Comparison of ENCODE assay signal across 27 cellular contexts in the genomic region with DNA sequence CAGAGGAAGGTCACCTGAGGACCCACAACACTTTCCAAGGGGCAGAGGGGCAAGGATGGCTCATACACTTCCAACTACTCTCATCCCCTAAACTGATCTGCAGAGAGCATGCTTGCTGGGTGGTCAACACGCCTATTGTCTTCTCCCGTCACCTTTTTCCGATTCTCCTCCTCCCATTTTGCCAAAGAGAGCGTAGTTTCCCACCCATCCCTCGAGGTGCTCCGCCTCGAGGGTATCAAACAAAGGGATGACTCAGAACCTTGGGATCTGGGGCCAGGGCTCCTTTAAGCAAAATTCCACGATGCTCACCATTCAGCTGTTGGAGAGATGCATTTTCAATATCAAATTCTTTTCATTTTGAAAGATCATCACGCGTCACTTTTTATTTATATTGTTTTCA.
DNase-seq lines count a peak whose midpoint lies in the region; ATAC-seq and TF ChIP-seq lines count a peak whose summit lies in the region.
"Had no signal": no experiment of that assay in that cellular context is flagged by ENCODE, and none has a peak within 500 bp of the region (broad histone marks: within the 10 kb centered on the region; RNA-seq: fewer than 3 reads in every experiment).

No MANE protein-coding gene starts in this region.

- H4K20me1 ChIP-seq in HCT116 (ENCODE audit: insufficient read depth) = no peaks in the 10 kb centered on the region

- H3K27ac ChIP-seq in HCT116 (ENCODE audit: low read depth, low read length) (no peak overlapping the region), RWPE1 (no peak overlapping the region)
- H3K27ac ChIP-seq: body of pancreas, gastroesophageal sphincter, skin epidermis, thoracic aorta, WERI-Rb-1 had no signal

- H3K4me2 ChIP-seq in HCT116 (ENCODE audit: low read length) = peak overlapping the region; percentile 22; the same call in 1 of the 2 replicates

- no peaks in the 10 kb centered on the region for H3K9me3 ChIP-seq in HCT116 (ENCODE audit: control insufficient read depth in 1 of 2, insufficient read depth in 1 of 2, low read depth in 1 of 2, low read length in 2 of 2)
- H3K9me3 ChIP-seq: body of pancreas, mucosa of descending colon, thoracic aorta had no signal

- no peak for TF ChIP-seq POLR2A in HCT116 (IDR thresholded peaks at IDR 0.05; ENCODE audit: borderline replicate concordance, extremely low read depth, insufficient read depth, insufficient read length)

- 0 out of 2 replicates have a peak, but pooled peaks cover 5% of the 10 kb centered on the region for H3K27me3 ChIP-seq in HCT116 (ENCODE audit: insufficient read depth, low read length)
- H3K27me3 ChIP-seq: body of pancreas, gastroesophageal sphincter, MG63 had no signal

- no peak overlapping the region for H2AFZ ChIP-seq in HCT116 (ENCODE audit: low read depth, low read length, poor library complexity, severe bottlenecking)

- intact Hi-C loops in HCT116 (cut with micrococcal nuclease) = loop anchor here (10.0 kb wide), 1 partner anchor 628 kb away; no protein-coding TSS in a partner anchor

- no peak overlapping the region for H3K9ac ChIP-seq in HCT116 (ENCODE audit: low read length)

- no peaks in the 10 kb centered on the region for H3K9me2 ChIP-seq in HCT116 (ENCODE audit: insufficient read depth)

- no peaks in the 10 kb centered on the region for H3K79me2 ChIP-seq in HCT116 (ENCODE audit: insufficient read depth, low read length)

- H3K4me3 ChIP-seq in HCT116 (replicated peaks in 1 of 2; ENCODE audit: low read depth in 1 of 2, low read length in 2 of 2) = no peak overlapping the region
- H3K4me3 ChIP-seq: body of pancreas, gastroesophageal sphincter, K562, MG63, mucosa of descending colon, skin epidermis, thoracic aorta had no signal

- H3K36me3 ChIP-seq in HCT116 (ENCODE audit: control insufficient read depth in 1 of 2, insufficient read depth in 2 of 2, low read length in 2 of 2) = no peaks in the 10 kb centered on the region
- H3K36me3 ChIP-seq: gastroesophageal sphincter, MG63, thoracic aorta, WERI-Rb-1 had no signal

- no peak for TF ChIP-seq RAD21 in HCT116 (IDR thresholded peaks at IDR 0.05; ENCODE audit: low read depth)

- TF ChIP-seq CTCF in HCT116 (IDR thresholded peaks at IDR 0.05 in 2 of 3, conservative IDR thresholded peaks at IDR 0.05 in 1 of 3; ENCODE audit: borderline replicate concordance in 1 of 3, insufficient read depth in 1 of 3, low read depth in 2 of 3, low read length in 2 of 3) (no peak), RWPE1 (conservative IDR thresholded peaks at IDR 0.05; ENCODE audit: low read depth) (no peak)

- RAD21 ChIA-PET in HCT116 (lab: Charles Lee; ENCODE audit: low non-redundant PET in 1 of 2, low total read pairs in 2 of 2, uncharacterized antibody in 2 of 2, unreplicated experiment in 2 of 2) = no interaction called here

- DNase-seq in COLO829 (ENCODE audit: low spot score) (peak; percentile 27), HCT116 (ENCODE audit: low read depth, low spot score) (no peak), RWPE1 (ENCODE audit: low spot score) (peak; percentile 72), iPS-NIHi11 (ENCODE audit: low spot score) (peak; percentile 70), NCI-H524 (lab: John Stamatoyannopoulos, UW) (no peak)
- DNase-seq in activated naive CD4-positive, alpha-beta T cell treated with Interleukin-2 at 50 U/mL for 16 hours = no peak
- no peak for DNase-seq in stimulated activated CD4-positive, alpha-beta T cell treated with anti-CD3 and anti-CD28 coated beads, Interleukin-1b, Interleukin-23, amount 100 ng/mL, for 48 hours
- DNase-seq: activated CD4-positive, alpha-beta T cell treated with anti-CD3 and anti-CD28 coated beads, Interleukin-2, amount 10 ng/mL, durations not matched to agents 24 days and 14 days; activated T-cell treated with anti-CD3 and anti-CD28 coated beads, Interleukin-2, amount 50 U/mL, for 4 hours; AML-193; body of pancreas; CD4-positive, alpha-beta T cell; hippocampal formation; MG63; mucosa of descending colon; NCI-H2029 treated with DMSO at 0.1 percent for 48 hours; NCI-H82; OCI-M1; Right ventricle myocardium superior; T1000; WERI-Rb-1 had no signal

- H3K4me1 ChIP-seq in HCT116 (ENCODE audit: control insufficient read depth in 1 of 2, insufficient read depth in 2 of 2, low read length in 2 of 2) = peaks cover 14 to 35% of the 10 kb centered on the region in 2 experiments
- H3K4me1 ChIP-seq: body of pancreas had no signal

- BruUV-seq in HCT116 (replicated peaks; lab: Mats Ljungman, UMichigan) = no TSS peak

- POLR2A ChIA-PET in HCT116 (lab: Charles Lee) = no interaction called here
- POLR2A ChIA-PET in RWPE1 (lab: Yijun Ruan, JAX; ENCODE audit: low non-redundant PET) = no interaction called here

- no peak for ATAC-seq in HCT116
- no peak for ATAC-seq in GM21390 (IDR thresholded peaks at IDR 0.05; ENCODE audit: unreplicated experiment)
- ATAC-seq: activated T-cell treated with anti-CD3 and anti-CD28 coated beads, Interleukin-2, amount 50 U/mL, for 4 hours; body of pancreas; gastroesophageal sphincter; K562; mucosa of descending colon; natural killer cell treated with Interleukin-12 subunit alpha and Interleukin-12 subunit beta and Interleukin-15 and Interleukin-18, amount 100 ng/mL, for 72 hours had no signal

- CTCF ChIA-PET in HCT116 (lab: Charles Lee) = no interaction called here
- CTCF ChIA-PET in RWPE1 (lab: Yijun Ruan, JAX) = interaction anchor here (0.9 kb wide), 1 partner anchor 9 kb away, joined by 3 read pairs; no protein-coding TSS in a partner anchor

TF ChIP-seq in HCT116, 20 proteins besides CTCF, POLR2A, EP300 and RAD21:
- TF ChIP-seq, protein P1, sequence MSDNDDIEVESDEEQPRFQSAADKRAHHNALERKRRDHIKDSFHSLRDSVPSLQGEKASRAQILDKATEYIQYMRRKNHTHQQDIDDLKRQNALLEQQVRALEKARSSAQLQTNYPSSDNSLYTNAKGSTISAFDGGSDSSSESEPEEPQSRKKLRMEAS (IDR thresholded peaks at IDR 0.05) = no peak
- no peak for TF ChIP-seq EZH2phosphoT487 (IDR thresholded peaks at IDR 0.05; ENCODE audit: borderline replicate concordance)
- no peak for TF ChIP-seq FOSL1 (IDR thresholded peaks at IDR 0.05; ENCODE audit: low read depth)

Comparison
In these comparisons a context has a peak if more than half of its experiments do, and no peak if none do; other contexts are left out.
1. DNase-seq: peak in COLO829 (single experiment), RWPE1 (single experiment) and iPS-NIHi11 (single experiment); none in HCT116 (single experiment), NCI-H524 (0 of 2), activated naive CD4-positive, alpha-beta T cell treated with Interleukin-2 at 50 U/mL for 16 hours (single experiment) and stimulated activated CD4-positive, alpha-beta T cell treated with anti-CD3 and anti-CD28 coated beads, Interleukin-1b, Interleukin-23, amount 100 ng/mL, for 48 hours (single experiment).